Comparison of ENCODE assay signal across 8 cellular contexts in genomic region chr5:139637438-139638089, GRCh38. TPM values are rescaled to one million over a fixed set of nuclear protein-coding genes. Genes with fewer than 3 reads are reported as not detected.
DNase-seq lines count a peak whose midpoint lies in the region; ATAC-seq and TF ChIP-seq lines count a peak whose summit lies in the region.

No MANE protein-coding gene starts in this region.

- H3K4me3 ChIP-seq in esophagus muscularis mucosa = peak overlapping the region; percentile 58 to 63 (median 62)
- no peak overlapping the region for H3K4me3 ChIP-seq in mucosa of descending colon
- H3K4me3 ChIP-seq in thoracic aorta = peak overlapping the region; percentile 83

- H3K27me3 ChIP-seq in esophagus muscularis mucosa (no peaks in the 10 kb centered on the region), thoracic aorta (replicated peaks; ENCODE audit: insufficient read depth) (no peaks in the 10 kb centered on the region)

- H3K36me3 ChIP-seq in esophagus muscularis mucosa (peaks cover 0 to 2% (median 0%) of the 10 kb centered on the region in 4 donors), mucosa of descending colon (ENCODE audit: low read depth) (no peaks in the 10 kb centered on the region), thoracic aorta (no peaks in the 10 kb centered on the region)

- intact Hi-C loops in esophagus muscularis mucosa (cut with DNase I) = loop anchor here (5.0 kb wide), 1 partner anchor 55 kb away; no protein-coding TSS in a partner anchor
- intact Hi-C loops in mucosa of descending colon (cut with DNase I, micrococcal nuclease) = loop anchor here in 1 of 2 donors (10.0 kb wide), 1 partner anchor 57 kb away; no protein-coding TSS in a partner anchor

- H3K9me3 ChIP-seq in esophagus muscularis mucosa = no peaks in the 10 kb centered on the region
- no peaks in the 10 kb centered on the region for H3K9me3 ChIP-seq in mucosa of descending colon
- H3K9me3 ChIP-seq in thoracic aorta = no peaks in the 10 kb centered on the region

- TF ChIP-seq CTCF in esophagus muscularis mucosa (IDR thresholded peaks at IDR 0.05) (peak; percentile 25 to 48 (median 36)), mucosa of descending colon (IDR thresholded peaks at IDR 0.05) (no peak), thoracic aorta (IDR thresholded peaks at IDR 0.05) (peak; percentile 31)

- H3K27ac ChIP-seq in esophagus muscularis mucosa (replicated peaks in 1 of 4) = peak overlapping the region; percentile 76 to 89 (median 82)
- H3K27ac ChIP-seq in thoracic aorta = peak overlapping the region; percentile 74 to 76

- H3K4me1 ChIP-seq in esophagus muscularis mucosa (peaks cover 38 to 53% (median 45%) of the 10 kb centered on the region in 4 donors), mucosa of descending colon (ENCODE audit: low read depth) (peaks cover 54% of the 10 kb centered on the region), thoracic aorta (ENCODE audit: control insufficient read depth in 1 of 2, low read depth in 2 of 2) (peaks cover 25 to 40% of the 10 kb centered on the region in 2 donors)

- no peaks in the 10 kb centered on the region for H3K9me3 Mint-ChIP-seq in activated T-cell treated with anti-CD3 and anti-CD28 coated beads, Interleukin-2, amount 50 U/mL, for 24 hours

- H3K4me3 Mint-ChIP-seq in activated T-cell treated with anti-CD3 and anti-CD28 coated beads, Interleukin-2, amount 50 U/mL, for 24 hours = no peak overlapping the region

- WGBS in esophagus muscularis mucosa = no CpG with 5 or more reads among the region's 62 CpGs

- TF ChIP-seq EP300 in esophagus muscularis mucosa (IDR thresholded peaks at IDR 0.05) = no peak

- no peak for TF ChIP-seq POLR2A in esophagus muscularis mucosa (IDR thresholded peaks at IDR 0.05; ENCODE audit: low read depth)

- H3K27ac Mint-ChIP-seq in activated T-cell treated with anti-CD3 and anti-CD28 coated beads, Interleukin-2, amount 50 U/mL, for 24 hours = peak overlapping the region; percentile 63

- DNase-seq in NCI-H2081 (lab: John Stamatoyannopoulos, UW) = peak; percentile 36 to 67
- no peak for DNase-seq in NCI-H2081 treated with DMSO at 0.1 percent for 48 hours (lab: John Stamatoyannopoulos, UW)
- peak; percentile 52 for DNase-seq in NCI-H446 treated with DMSO at 0.1 percent for 48 hours (lab: John Stamatoyannopoulos, UW)
- peak; percentile 65 for DNase-seq in activated T-cell treated with anti-CD3 and anti-CD28 coated beads, Interleukin-2, amount 50 U/mL, for 24 hours
- DNase-seq in esophagus muscularis mucosa (ENCODE audit: extremely low spot score) = peak; percentile 96
- peak; percentile 86 to 90 (median 89) for DNase-seq in mucosa of descending colon
- DNase-seq in thoracic aorta (ENCODE audit: low spot score) = no peak

- peaks cover 9% of the 10 kb centered on the region for H3K36me3 Mint-ChIP-seq in activated T-cell treated with anti-CD3 and anti-CD28 coated beads, Interleukin-2, amount 50 U/mL, for 24 hours (ENCODE audit: low read depth)

- H3K4me1 Mint-ChIP-seq in activated T-cell treated with anti-CD3 and anti-CD28 coated beads, Interleukin-2, amount 50 U/mL, for 24 hours (ENCODE audit: low read depth) = peaks cover 40% of the 10 kb centered on the region

- H3K27me3 Mint-ChIP-seq in activated T-cell treated with anti-CD3 and anti-CD28 coated beads, Interleukin-2, amount 50 U/mL, for 24 hours = no peaks in the 10 kb centered on the region

- ATAC-seq in HG02885 (IDR thresholded peaks at IDR 0.05; ENCODE audit: poor library complexity, unreplicated experiment) (peak; percentile 26), mucosa of descending colon (peak; percentile 63), thoracic aorta (ENCODE audit: insufficient number of reproducible peaks, low FRiP score, low read depth) (peak; percentile 33)

RNA-seq across cellular contexts. Expression of gene CXXC5, which starts 10.6 kb away (rescaled TPM):
- total RNA-seq in esophagus muscularis mucosa (10 to 100 TPM; 22.0 to 32.4 (median 27.8) TPM), mucosa of descending colon (10 to 100 TPM; 28.1 to 31.0 (median 28.3) TPM), thoracic aorta (10 to 100 TPM; 58.5 to 62.5 TPM)

Comparison
In these comparisons a context has a peak if more than half of its experiments do, and no peak if none do; other contexts are left out.
1. DNase-seq: peak in NCI-H2081 (2 of 2), NCI-H446 treated with DMSO at 0.1 percent for 48 hours (single experiment), activated T-cell treated with anti-CD3 and anti-CD28 coated beads, Interleukin-2, amount 50 U/mL, for 24 hours (single experiment), esophagus muscularis mucosa (single experiment) and mucosa of descending colon (3 of 3); none in NCI-H2081 treated with DMSO at 0.1 percent for 48 hours (single experiment) and thoracic aorta (single experiment).
2. Peak in every context shown above with its lines, with median percentiles within 50 percentile points of each other: ATAC-seq.